In genomic region chr11:72720806-72721205, GRCh38 we compare ENCODE assay signal across 9 cellular contexts. TPM values are rescaled to one million over a fixed set of nuclear protein-coding genes. Genes with fewer than 3 reads are reported as not detected.
DNase-seq lines count a peak whose midpoint lies in the region; ATAC-seq and TF ChIP-seq lines count a peak whose summit lies in the region.
"Had no signal": no experiment of that assay in that cellular context is flagged by ENCODE, and none has a peak within 500 bp of the region (broad histone marks: within the 10 kb centered on the region; RNA-seq: fewer than 3 reads in every experiment).

No MANE protein-coding gene starts in this region.

- POLR2A ChIA-PET in PC-3 (lab: Charles Lee; ENCODE audit: unreplicated experiment), result no interaction called here

- peaks cover 89% of the 10 kb centered on the region for H3K4me1 Mint-ChIP-seq in CD14-positive monocyte
- H3K4me1 Mint-ChIP-seq in endothelial cell (ENCODE audit: unreplicated experiment), result peaks cover 41% of the 10 kb centered on the region

- no peak for DNase-seq in CD14-positive monocyte (ENCODE audit: low spot score)
- no peak for DNase-seq in PC-3
- no peak for DNase-seq in endothelial cell (ENCODE audit: low spot score)
- DNase-seq in NCI-H1092 (lab: John Stamatoyannopoulos, UW), result no peak
- no peak for DNase-seq in cerebellar cortex (ENCODE audit: low spot score)
- DNase-seq: NCI-H1092 treated with DMSO at 0.1 percent for 48 hours had no signal

- CTCF ChIA-PET in PC-3 (lab: Charles Lee), result no interaction called here

- H3K36me3 ChIP-seq in PC-3 (ENCODE audit: low read depth, low read length) (no peaks in the 10 kb centered on the region; the same call in 1 of the 2 replicates), neuron (ENCODE audit: insufficient read depth, low read length) (no peaks in the 10 kb centered on the region)

- no peak overlapping the region for H3K9ac ChIP-seq in PC-3 (ENCODE audit: low read length)

- H3K4me1 ChIP-seq in PC-3 (ENCODE audit: insufficient read depth, low read length) (peaks cover 22% of the 10 kb centered on the region), neuron (ENCODE audit: insufficient read depth, low read length) (peaks cover 18% of the 10 kb centered on the region)

- H3K36me3 Mint-ChIP-seq in CD14-positive monocyte, result peaks cover 75 to 87% of the 10 kb centered on the region in 2 donors
- H3K36me3 Mint-ChIP-seq in endothelial cell (ENCODE audit: low read depth, unreplicated experiment), result peaks cover 10% of the 10 kb centered on the region

- no peaks in the 10 kb centered on the region for H4K20me1 ChIP-seq in PC-3 (ENCODE audit: low read length)

- intact Hi-C loops in CD14-positive monocyte (cut with micrococcal nuclease) (loop anchor here (2.0 to 5.0 kb wide), 4 partner anchors 14 to 91 kb away; partner anchors contain the start of gene ATG16L2 (in 1 of the 2)), PC-3 (cut with micrococcal nuclease) (loop anchor here (10.0 kb wide), 1 partner anchor 124 kb away; no protein-coding TSS in a partner anchor)

- TF ChIP-seq CTCF in CD14-positive monocyte (IDR thresholded peaks at IDR 0.05), result no peak
- TF ChIP-seq CTCF in PC-3 (conservative IDR thresholded peaks at IDR 0.05; ENCODE audit: low read depth, low read length), result no peak
- no peak for TF ChIP-seq CTCF in endothelial cell (IDR thresholded peaks at IDR 0.05; ENCODE audit: unreplicated experiment)

- H3K27me3 Mint-ChIP-seq in CD14-positive monocyte (ENCODE audit: low read depth in 3 of 3) (peaks cover 0 to 2% (median 0%) of the 10 kb centered on the region in 3 donors), endothelial cell (ENCODE audit: unreplicated experiment) (peaks cover 9% of the 10 kb centered on the region)

- H3K27ac Mint-ChIP-seq in CD14-positive monocyte, result peak overlapping the region; percentile 88 to 98 (median 96)
- H3K27ac Mint-ChIP-seq in endothelial cell (ENCODE audit: unreplicated experiment), result peak overlapping the region; percentile 49

- ATAC-seq in PC-3 (no peak), HG02938 (IDR thresholded peaks at IDR 0.05; ENCODE audit: unreplicated experiment) (no peak), GM21526 (IDR thresholded peaks at IDR 0.05; ENCODE audit: low FRiP score, unreplicated experiment) (no peak)

- H3K9me3 ChIP-seq in PC-3 (ENCODE audit: low read length) (no peaks in the 10 kb centered on the region), neuron (ENCODE audit: low read length) (no peaks in the 10 kb centered on the region)

- H3K27ac ChIP-seq in PC-3 (ENCODE audit: low read length), result no peak overlapping the region

- H3K4me3 ChIP-seq in PC-3 (ENCODE audit: low read length), result peak overlapping the region; percentile 58; the same call in 1 of the 2 replicates
- H3K4me3 ChIP-seq in neuron (ENCODE audit: low read length), result peak overlapping the region; percentile 46

- no TSS peak for BruUV-seq in PC-3 (replicated peaks; lab: Mats Ljungman, UMichigan)

- no peaks in the 10 kb centered on the region for H3F3A ChIP-seq in PC-3 (ENCODE audit: low read length, unreplicated experiment)

- H3K79me2 ChIP-seq in PC-3 (ENCODE audit: low read length), result peaks cover 59% of the 10 kb centered on the region

- H3K27me3 ChIP-seq in PC-3 (ENCODE audit: low read length) (no peaks in the 10 kb centered on the region), neuron (ENCODE audit: insufficient read depth, low read length) (no peaks in the 10 kb centered on the region)

- no peaks in the 10 kb centered on the region for H3K9me2 ChIP-seq in PC-3 (replicated peaks; ENCODE audit: low read length)

- H3K4me2 ChIP-seq in PC-3 (ENCODE audit: low read length), result peak overlapping the region; percentile 80

- H3K9me3 Mint-ChIP-seq in CD14-positive monocyte, result no peaks in the 10 kb centered on the region
- H3K9me3 Mint-ChIP-seq in endothelial cell (ENCODE audit: unreplicated experiment), result no peaks in the 10 kb centered on the region

- H3K4me3 Mint-ChIP-seq in CD14-positive monocyte (peak overlapping the region; percentile 90 to 99), endothelial cell (ENCODE audit: unreplicated experiment) (peak overlapping the region; percentile 39)

- H2AFZ ChIP-seq in PC-3 (ENCODE audit: low read length), result no peak overlapping the region
- H2AFZ ChIP-seq in neuron (ENCODE audit: low read depth, low read length), result no peak overlapping the region

RNA-seq across cellular contexts. Expression of gene ARAP1, which starts 31.4 kb away (rescaled TPM):
- 10 to 100 TPM; 48.7 to 79.0 TPM for polyA plus RNA-seq in CD14-positive monocyte
- 86.2 and 124 TPM in 2 replicates for total RNA-seq in PC-3 (2014; rRNA removed)
- total RNA-seq in endothelial cell (ENCODE audit: unreplicated experiment), result 55.1 TPM

RNA-seq across cellular contexts. Expression of gene PDE2A, which starts 46.6 kb away (rescaled TPM):
- polyA plus RNA-seq in CD14-positive monocyte, result under 1 TPM; 0.18 to 0.53 TPM
- total RNA-seq in PC-3 (2014; rRNA removed) (2.6 and 2.7 TPM in 2 replicates), endothelial cell (ENCODE audit: unreplicated experiment) (65.9 TPM)

Comparison
In these comparisons a context has a peak if more than half of its experiments do, and no peak if none do; other contexts are left out.
1. RNA of gene PDE2A, which starts 46.6 kb away (total RNA-seq): 65.9 TPM in endothelial cell (single experiment); 2.6 to 2.7 TPM in PC-3; every median in the first group is over 10 times any median in the second.